Comparison of ENCODE assay signal across 10 cellular contexts in genomic region chr11:33701831-33702230, GRCh38. TPM values are rescaled to one million over a fixed set of nuclear protein-coding genes. Genes with fewer than 3 reads are reported as not detected.
A peak's percentile ranks its signal among the peaks of the same experiment; 100 is the strongest.
DNase-seq lines count a peak whose midpoint lies in the region; TF ChIP-seq lines count a peak whose summit lies in the region.
"Had no signal": no experiment of that assay in that cellular context is flagged by ENCODE, and none has a peak within 500 bp of the region (broad histone marks: within the 10 kb centered on the region; RNA-seq: fewer than 3 reads in every experiment).

No MANE protein-coding gene starts in this region.

- in situ Hi-C loops in GM13977 (cut with MboI; ENCODE audit: low pct_unique_long_range_greater_than_20kb, low sequenced_read_pairs, unreplicated experiment) = loop anchor here (25.0 kb wide), 1 partner anchor 540 kb away; the partner anchor contains the start of gene CSTF3

- H3K4me3 Mint-ChIP-seq in T-helper 2 cell treated with Interferon-gamma antibody and Interleukin-4, amounts not matched to agents 5 μg/mL and 100 μg/mL, for 36 hours = no peak overlapping the region

- TF ChIP-seq POLR2A in uterus (IDR thresholded peaks at IDR 0.05) (no peak), lower leg skin (IDR thresholded peaks at IDR 0.05) (no peak)

- TF ChIP-seq CTCF in dorsolateral prefrontal cortex (IDR thresholded peaks at IDR 0.05 in 54 of 56, conservative IDR thresholded peaks at IDR 0.05 in 2 of 56; ENCODE audit: low read depth in 1 of 56, partially characterized antibody in 56 of 56) = peak in 1 of 56 donors; percentile 14
- TF ChIP-seq CTCF in uterus (IDR thresholded peaks at IDR 0.05) = no peak
- no peak for TF ChIP-seq CTCF in GM13977 (IDR thresholded peaks at IDR 0.05; ENCODE audit: extremely low read depth, insufficient read depth, missing control alignments)
- TF ChIP-seq CTCF in lower leg skin (IDR thresholded peaks at IDR 0.05) = no peak

- H3K27ac Mint-ChIP-seq in T-helper 2 cell treated with Interferon-gamma antibody and Interleukin-4, amounts not matched to agents 5 μg/mL and 100 μg/mL, for 36 hours = peak overlapping the region; percentile 68

- WGBS in lower leg skin, 2 donors = 32 to 36% methylated on average over 3 of the region's 3 CpGs

- H3K4me3 ChIP-seq in dorsolateral prefrontal cortex (peak overlapping the region in 26 of 59 donors; percentile 62 to 83 (median 74)), uterus (no peak overlapping the region), lower leg skin (ENCODE audit: low read depth, poor library complexity, severe bottlenecking) (no peak overlapping the region)

- H3K4me1 ChIP-seq in uterus = no peaks in the 10 kb centered on the region
- H3K4me1 ChIP-seq: BE2C had no signal

- peaks cover 20% of the 10 kb centered on the region for H3K4me1 Mint-ChIP-seq in T-helper 2 cell treated with Interferon-gamma antibody and Interleukin-4, amounts not matched to agents 5 μg/mL and 100 μg/mL, for 36 hours (ENCODE audit: low read depth)

- H3K36me3 Mint-ChIP-seq in T-helper 2 cell treated with Interferon-gamma antibody and Interleukin-4, amounts not matched to agents 5 μg/mL and 100 μg/mL, for 36 hours (ENCODE audit: low read depth) = peaks cover 3% of the 10 kb centered on the region

- no peaks in the 10 kb centered on the region for H3K27me3 ChIP-seq in dorsolateral prefrontal cortex
- no peaks in the 10 kb centered on the region for H3K27me3 ChIP-seq in uterus
- H3K27me3 ChIP-seq: BE2C had no signal

- H3K27ac ChIP-seq in dorsolateral prefrontal cortex = peak overlapping the region in 57 of 59 donors; percentile 2 to 90 (median 79)
- peak overlapping the region; percentile 70 to 80 for H3K27ac ChIP-seq in uterus

- no peaks in the 10 kb centered on the region for H3K9me3 ChIP-seq in uterus
- H3K9me3 ChIP-seq: BE2C had no signal

- H3K9me3 Mint-ChIP-seq in T-helper 2 cell treated with Interferon-gamma antibody and Interleukin-4, amounts not matched to agents 5 μg/mL and 100 μg/mL, for 36 hours = no peaks in the 10 kb centered on the region

- intact Hi-C loops in dorsolateral prefrontal cortex (cut with DNase I) = loop anchor here (1.0 to 5.0 kb wide), 3 partner anchors 11 to 71 kb away; partner anchors contain the start of gene CD59 (in 1 of the 2)
- intact Hi-C loops in uterus (cut with DNase I; ENCODE audit: low total_unique reads) = no loop called here
- intact Hi-C loops in lower leg skin (cut with DNase I; ENCODE audit: low total_unique reads) = no loop called here

- DNase-seq in T-helper 2 cell treated with Interferon-gamma antibody and Interleukin-4, amounts not matched to agents 5 μg/mL and 100 μg/mL, for 36 hours (ENCODE audit: low spot score) = no peak
- no peak for DNase-seq in T-helper 2 cell
- DNase-seq in dorsolateral prefrontal cortex = peak in 3 of 10 donors; percentile 20 to 55 (median 51)
- peak; percentile 56 for DNase-seq in middle frontal gyrus (ENCODE audit: extremely low spot score, low spot score)
- no peak for DNase-seq in uterus
- no peak for DNase-seq in GM13977 (ENCODE audit: low spot score)
- DNase-seq in lower leg skin (ENCODE audit: low spot score in 2 of 2) = no peak
- DNase-seq in NCI-H1436 treated with DMSO at 0.1 percent for 48 hours (lab: John Stamatoyannopoulos, UW) = no peak
- DNase-seq: BE2C; stimulated activated naive CD4-positive, alpha-beta T cell had no signal

- no peaks in the 10 kb centered on the region for H3K36me3 ChIP-seq in uterus
- H3K36me3 ChIP-seq: BE2C had no signal

- peaks cover 21% of the 10 kb centered on the region for H3K27me3 Mint-ChIP-seq in T-helper 2 cell treated with Interferon-gamma antibody and Interleukin-4, amounts not matched to agents 5 μg/mL and 100 μg/mL, for 36 hours (ENCODE audit: low read depth)

RNA-seq across cellular contexts. Expression of gene C11orf91, which starts 1.2 kb away (rescaled TPM):
- total RNA-seq in dorsolateral prefrontal cortex (1 to 10 TPM in 9 of 120 experiments, under 1 TPM in 17, not detected in 94; 0.50 to 1.8 (median 0.85) TPM), uterus (not detected), lower leg skin (under 1 TPM in 1 of 4 donors, not detected in 3; 0.49 TPM)

RNA-seq across cellular contexts. Expression of gene CD59, which starts 34.4 kb away (rescaled TPM):
- total RNA-seq in dorsolateral prefrontal cortex (100 to 1,000 TPM; 235 to 598 (median 367) TPM), uterus (100 to 1,000 TPM; 221 to 621 (median 300) TPM), lower leg skin (100 to 1,000 TPM; 222 to 444 (median 324) TPM)

Comparison
In these comparisons a context has a peak if more than half of its experiments do, and no peak if none do; other contexts are left out.
1. intact Hi-C loops: an anchor here in dorsolateral prefrontal cortex (1.0 to 5.0 kb wide); none called in uterus and lower leg skin.